10 cellular contexts compared by ENCODE assay signal in genomic region chr5:177491429-177491945, GRCh38. TPM values are rescaled to one million over a fixed set of nuclear protein-coding genes. Genes with fewer than 3 reads are reported as not detected.
DNase-seq lines count a peak whose midpoint lies in the region; ATAC-seq, FAIRE-seq and TF ChIP-seq lines count a peak whose summit lies in the region.
"Had no signal": no experiment of that assay in that cellular context is flagged by ENCODE, and none has a peak within 500 bp of the region (broad histone marks: within the 10 kb centered on the region; RNA-seq: fewer than 3 reads in every experiment).

No MANE protein-coding gene starts in this region.

- H3K4me3 ChIP-seq in A549 (no peak overlapping the region), SK-N-MC (peak overlapping the region; percentile 74), fibroblast of the aortic adventitia (ENCODE audit: low read depth, low read length) (no peak overlapping the region)
- H3K4me3 ChIP-seq: HAP-1 had no signal

- POLR2A ChIA-PET in A549 (lab: Yijun Ruan, JAX) = no interaction called here

- TF ChIP-seq EP300 in A549 (IDR thresholded peaks at IDR 0.05) = no peak

- TF ChIP-seq RAD21 in A549 (conservative IDR thresholded peaks at IDR 0.05 in 1 of 2, IDR thresholded peaks at IDR 0.05 in 1 of 2) = peak; percentile 35 to 55; a peak in 4 of 5 replicates

- intact Hi-C loops in head of caudate nucleus (cut with DNase I) = no loop called here

- ATAC-seq in A549 (peak; percentile 22 to 75), HG02870 (IDR thresholded peaks at IDR 0.05; ENCODE audit: unreplicated experiment) (no peak)

- no peak for TF ChIP-seq POLR2A in A549 (IDR thresholded peaks at IDR 0.05; ENCODE audit: low read length)

- H3K27ac ChIP-seq in A549 (peak overlapping the region in 1 of 2 experiments; percentile 95; a peak in 3 of 6 replicates), SK-N-MC (peak overlapping the region; percentile 91)
- H3K27ac ChIP-seq: epithelial cell of prostate had no signal

- peak; percentile 78 to 79 for DNase-seq in A549 (ENCODE audit: low read depth in 1 of 2, low spot score in 1 of 2)
- DNase-seq in SK-N-MC (ENCODE audit: low read depth, low spot score) = no peak
- DNase-seq in fibroblast of the aortic adventitia (ENCODE audit: low read depth) = peak; percentile 28
- peak; percentile 28 to 56 for DNase-seq in stimulated activated CD4-positive, alpha-beta T cell treated with anti-CD3 and anti-CD28 coated beads, Interleukin-2, amount 100 ng/mL, for 48 hours
- DNase-seq in EL = no peak
- DNase-seq in head of caudate nucleus = no peak

- H3K36me3 ChIP-seq in SK-N-MC (ENCODE audit: insufficient read depth, low read length) = peaks cover 43% of the 10 kb centered on the region

- H3K4me2 ChIP-seq in A549 = peak overlapping the region; percentile 9; the same call in 2 of the 3 replicates

- TF ChIP-seq CTCF in A549 (IDR thresholded peaks at IDR 0.05) = peak; percentile 96
- TF ChIP-seq CTCF in GM12874 (IDR thresholded peaks at IDR 0.05; ENCODE audit: insufficient read depth, low read depth, low read length) = peak; percentile 54
- peak; percentile 56 for TF ChIP-seq CTCF in fibroblast of the aortic adventitia (IDR thresholded peaks at IDR 0.05; ENCODE audit: insufficient read depth, low read length)

- H3K9me3 ChIP-seq in A549 (no peaks in the 10 kb centered on the region), SK-N-MC (ENCODE audit: low read depth, low read length) (no peaks in the 10 kb centered on the region)
- H3K9me3 ChIP-seq: HAP-1 had no signal

- peaks cover 56% of the 10 kb centered on the region for H3K4me1 ChIP-seq in A549

- H3K9ac ChIP-seq in SK-N-MC (ENCODE audit: insufficient read length) = peak overlapping the region; percentile 54

- WGBS in A549 (ENCODE audit: missing lambda C conversion rate) = 50% methylated on average over 16 of the region's 43 CpGs

- no peak for FAIRE-seq in A549 (lab: Jason Lieb, UNC)

- CTCF ChIA-PET in A549 (lab: Yijun Ruan, JAX) = interaction anchor here (0.7 to 18.1 kb wide), 12 partner anchors 11 to 378 kb away, joined by 3 to 354 read pairs (median 3); partner anchors contain the start of genes DBN1, DOK3, PDLIM7 and PRR7

TF ChIP-seq in A549, 52 proteins besides CTCF, POLR2A, EP300 and RAD21 (continues in another document):
- TF ChIP-seq, protein P1, sequence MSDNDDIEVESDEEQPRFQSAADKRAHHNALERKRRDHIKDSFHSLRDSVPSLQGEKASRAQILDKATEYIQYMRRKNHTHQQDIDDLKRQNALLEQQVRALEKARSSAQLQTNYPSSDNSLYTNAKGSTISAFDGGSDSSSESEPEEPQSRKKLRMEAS (IDR thresholded peaks at IDR 0.05) = no peak
- no peak for TF ChIP-seq FOSL2 (IDR thresholded peaks at IDR 0.05)
- peak; percentile 33; the same call in 1 of the 2 replicates for TF ChIP-seq FOSL2 (CRISPR knock-in tag; IDR thresholded peaks at IDR 0.05)
- no peak for TF ChIP-seq JUN (IDR thresholded peaks at IDR 0.05)
- TF ChIP-seq JUNB (IDR thresholded peaks at IDR 0.05) = no peak
- TF ChIP-seq SREBF2 (IDR thresholded peaks at IDR 0.05) = no peak
- TF ChIP-seq MYC (IDR thresholded peaks at IDR 0.05; ENCODE audit: borderline replicate concordance, low read length) = no peak
- TF ChIP-seq KDM5A (IDR thresholded peaks at IDR 0.05) = no peak
- no peak for TF ChIP-seq KDM1A (IDR thresholded peaks at IDR 0.05; ENCODE audit: low read depth)
- TF ChIP-seq REST (IDR thresholded peaks at IDR 0.05) = no peak
- no peak for TF ChIP-seq TFCP2L1 (CRISPR knock-in tag; IDR thresholded peaks at IDR 0.05)
- no peak for TF ChIP-seq HES2 (IDR thresholded peaks at IDR 0.05)
- TF ChIP-seq MAZ (IDR thresholded peaks at IDR 0.05; ENCODE audit: borderline replicate concordance, low read depth, low read length) = peak; percentile 78; the same call in 1 of the 2 replicates
- TF ChIP-seq POLR2AphosphoS2 (conservative IDR thresholded peaks at IDR 0.05; ENCODE audit: low read length) = no peak
- TF ChIP-seq RARB (CRISPR knock-in tag; IDR thresholded peaks at IDR 0.05) = no peak
- TF ChIP-seq HDAC2 (IDR thresholded peaks at IDR 0.05) = no peak
- TF ChIP-seq ESRRA (IDR thresholded peaks at IDR 0.05; ENCODE audit: borderline replicate concordance, low read length) = no peak
- TF ChIP-seq HOXB13 (CRISPR knock-in tag; IDR thresholded peaks at IDR 0.05; ENCODE audit: low read depth) = no peak
- TF ChIP-seq CBX8 (IDR thresholded peaks at IDR 0.05) = no peak

RNA-seq across cellular contexts. Expression of gene PDLIM7, which starts 5.9 kb away (rescaled TPM):
- polyA plus RNA-seq in A549 (2011; rRNA removed) = 26.1 and 30.7 TPM in 2 replicates
- polyA plus RNA-seq in A549 (2012; cell fraction: cytosol; rRNA removed) = 91.5 and 139 TPM in 2 replicates
- 252 and 329 TPM in 2 replicates for polyA plus RNA-seq in A549 (2012; cell fraction: nucleus; rRNA removed)
- polyA plus RNA-seq in A549 (2017; fragmentation: RNase III; extraction: RNeasy Plus Mini Kit Qiagen cat#74134 plus additional on column Dnase treatment) = 120 to 141 TPM (median 124 TPM) in 3 replicates
- 22.0 and 27.9 TPM in 2 replicates for polyA minus RNA-seq in A549 (2011; rRNA and poly(A)+ RNA removed)
- 13.7 and 91.4 TPM in 2 replicates for total RNA-seq in fibroblast of the aortic adventitia (ENCODE audit: low replicate concordance)

RNA-seq across cellular contexts. Expression of gene DBN1, which starts 18.1 kb away (rescaled TPM):
- 32.6 and 47.7 TPM in 2 replicates for polyA plus RNA-seq in A549 (2011; rRNA removed)
- polyA plus RNA-seq in A549 (2012; cell fraction: cytosol; rRNA removed) = 33.1 and 34.4 TPM in 2 replicates
- 374 and 488 TPM in 2 replicates for polyA plus RNA-seq in A549 (2012; cell fraction: nucleus; rRNA removed)
- 92.4 to 118 TPM (median 107 TPM) in 3 replicates for polyA plus RNA-seq in A549 (2017; fragmentation: RNase III; extraction: RNeasy Plus Mini Kit Qiagen cat#74134 plus additional on column Dnase treatment)
- polyA minus RNA-seq in A549 (2011; rRNA and poly(A)+ RNA removed) = 50.2 and 52.4 TPM in 2 replicates
- total RNA-seq in fibroblast of the aortic adventitia (ENCODE audit: low replicate concordance) = 151 and 188 TPM in 2 replicates

RNA-seq across cellular contexts. Expression of gene DOK3, which starts 18.1 kb away (rescaled TPM):
- 1.3 and 1.8 TPM in 2 replicates for polyA plus RNA-seq in A549 (2011; rRNA removed)
- polyA plus RNA-seq in A549 (2012; cell fraction: cytosol; rRNA removed) = 2.9 and 4.2 TPM in 2 replicates
- 26.3 and 29.7 TPM in 2 replicates for polyA plus RNA-seq in A549 (2012; cell fraction: nucleus; rRNA removed)
- 7.1 to 9.1 TPM (median 7.4 TPM) in 3 replicates for polyA plus RNA-seq in A549 (2017; fragmentation: RNase III; extraction: RNeasy Plus Mini Kit Qiagen cat#74134 plus additional on column Dnase treatment)
- polyA minus RNA-seq in A549 (2011; rRNA and poly(A)+ RNA removed) = 0.54 and 2.0 TPM in 2 replicates
- total RNA-seq in fibroblast of the aortic adventitia (ENCODE audit: low replicate concordance) = 0.99 and 1.3 TPM in 2 replicates

RNA-seq across cellular contexts. Expression of gene DDX41, which starts 25.3 kb away (rescaled TPM):
- polyA plus RNA-seq in A549 (2011; rRNA removed) (87.7 and 90.7 TPM in 2 replicates), A549 (2017; fragmentation: RNase III; extraction: RNeasy Plus Mini Kit Qiagen cat#74134 plus additional on column Dnase treatment) (121 to 177 TPM (median 172 TPM) in 3 replicates)
- polyA plus RNA-seq in A549 (2012; cell fraction: cytosol; rRNA removed) = 180 and 211 TPM in 2 replicates
- polyA plus RNA-seq in A549 (2012; cell fraction: nucleus; rRNA removed) = 290 and 366 TPM in 2 replicates
- 65.9 and 74.8 TPM in 2 replicates for polyA minus RNA-seq in A549 (2011; rRNA and poly(A)+ RNA removed)
- 58.5 and 138 TPM in 2 replicates for total RNA-seq in fibroblast of the aortic adventitia (ENCODE audit: low replicate concordance)

RNA-seq across cellular contexts. Expression of gene PRR7, which starts 44.9 kb away (rescaled TPM):
- polyA plus RNA-seq in A549 (2011; rRNA removed) (1.8 and 2.2 TPM in 2 replicates), A549 (2017; fragmentation: RNase III; extraction: RNeasy Plus Mini Kit Qiagen cat#74134 plus additional on column Dnase treatment) (11.0 to 12.1 TPM (median 11.2 TPM) in 3 replicates)
- polyA plus RNA-seq in A549 (2012; cell fraction: cytosol; rRNA removed) = 25.9 and 43.4 TPM in 2 replicates
- polyA plus RNA-seq in A549 (2012; cell fraction: nucleus; rRNA removed) = 39.8 and 85.8 TPM in 2 replicates
- 0.58 and 0.95 TPM in 2 replicates for polyA minus RNA-seq in A549 (2011; rRNA and poly(A)+ RNA removed)
- total RNA-seq in fibroblast of the aortic adventitia (ENCODE audit: low replicate concordance) = 2.2 and 8.8 TPM in 2 replicates

Comparison
In these comparisons a context has a peak if more than half of its experiments do, and no peak if none do; other contexts are left out.
1. DNase-seq: peak in A549 (2 of 2), fibroblast of the aortic adventitia (single experiment) and stimulated activated CD4-positive, alpha-beta T cell treated with anti-CD3 and anti-CD28 coated beads, Interleukin-2, amount 100 ng/mL, for 48 hours (2 of 2); none in SK-N-MC (single experiment), EL (single experiment) and head of caudate nucleus (0 of 42).
2. Peak in every context shown above with its lines, with median percentiles within 50 percentile points of each other: CTCF ChIP-seq.